ENCODE assay signal across 15 cellular contexts in genomic region chr3:137509354-137510045, GRCh38.
DNase-seq lines count a peak whose midpoint lies in the region; ATAC-seq and TF ChIP-seq lines count a peak whose summit lies in the region.
"Had no signal": no experiment of that assay in that cellular context is flagged by ENCODE, and none has a peak within 500 bp of the region (broad histone marks: within the 10 kb centered on the region; RNA-seq: fewer than 3 reads in every experiment).

No MANE protein-coding gene starts in this region.

- WGBS in hepatocyte (ENCODE audit: low lambda C conversion rate, missing lambda C conversion rate): 48% methylated on average over 29 of the region's 29 CpGs

- no peak overlapping the region for H3K4me3 ChIP-seq in hepatocyte
- no peak overlapping the region for H3K4me3 ChIP-seq in PC-9
- H3K4me3 ChIP-seq: smooth muscle cell had no signal

- intact Hi-C loops in PC-9 (cut with micrococcal nuclease; ENCODE audit: unreplicated experiment): no loop called here

- no TSS peak for BruUV-seq in PC-9 (replicated peaks; lab: Mats Ljungman, UMichigan)

- H3F3A ChIP-seq in PC-9 (ENCODE audit: insufficient read depth, low read depth): no peaks in the 10 kb centered on the region

- CTCF ChIA-PET in PC-9 (lab: Charles Lee): no interaction called here

- H3K27me3 ChIP-seq in hepatocyte: peaks cover 4% of the 10 kb centered on the region
- H3K27me3 ChIP-seq in PC-9 (ENCODE audit: insufficient read depth, low read depth): peaks cover 29% of the 10 kb centered on the region

- H3K79me2 ChIP-seq in hepatocyte (no peaks in the 10 kb centered on the region), PC-9 (ENCODE audit: low read depth) (no peaks in the 10 kb centered on the region)

- H3K4me1 ChIP-seq in hepatocyte (ENCODE audit: insufficient read depth) (no peaks in the 10 kb centered on the region), PC-9 (replicated peaks; ENCODE audit: insufficient read depth) (no peaks in the 10 kb centered on the region)

- H3K9me3 ChIP-seq in hepatocyte (ENCODE audit: low read depth) (no peaks in the 10 kb centered on the region), PC-9 (ENCODE audit: insufficient read depth, low read depth) (no peaks in the 10 kb centered on the region)

- POLR2A ChIA-PET in PC-9 (lab: Charles Lee; ENCODE audit: unreplicated experiment): no interaction called here

- no peaks in the 10 kb centered on the region for H4K20me1 ChIP-seq in hepatocyte (ENCODE audit: insufficient read depth, poor library complexity, severe bottlenecking)
- H4K20me1 ChIP-seq in PC-9 (ENCODE audit: insufficient read depth): no peaks in the 10 kb centered on the region

- H3K4me2 ChIP-seq in hepatocyte (peak overlapping the region; percentile 54), PC-9 (no peak overlapping the region)
- H3K4me2 ChIP-seq: smooth muscle cell had no signal

- no peak overlapping the region for H3K27ac ChIP-seq in hepatocyte
- H3K27ac ChIP-seq in PC-9: no peak overlapping the region

- TF ChIP-seq CTCF in hepatocyte (IDR thresholded peaks at IDR 0.05; ENCODE audit: poor library complexity): no peak
- no peak for TF ChIP-seq CTCF in PC-9 (conservative IDR thresholded peaks at IDR 0.05)

- H2AFZ ChIP-seq in hepatocyte (no peak overlapping the region), PC-9 (no peak overlapping the region)

- H3K9me2 ChIP-seq in hepatocyte (replicated peaks; ENCODE audit: insufficient read depth) (no peaks in the 10 kb centered on the region), PC-9 (ENCODE audit: insufficient read depth) (no peaks in the 10 kb centered on the region)

- H3K36me3 ChIP-seq in hepatocyte (replicated peaks; ENCODE audit: insufficient read depth, low read depth) (no peaks in the 10 kb centered on the region), PC-9 (ENCODE audit: low read depth) (no peaks in the 10 kb centered on the region)

- no peak for ATAC-seq in GM19395 (IDR thresholded peaks at IDR 0.05; ENCODE audit: unreplicated experiment)
- ATAC-seq: left ventricle myocardium superior had no signal

- DNase-seq in COLO668 (lab: John Stamatoyannopoulos, UW; ENCODE audit: unreplicated experiment) (peak; percentile 56), ELF-1 (ENCODE audit: low read depth, low spot score) (peak; percentile 26), NCI-H748 (lab: John Stamatoyannopoulos, UW; ENCODE audit: unreplicated experiment) (peak; percentile 67), hepatocyte (ENCODE audit: low spot score) (peak; percentile 21), HT-29 (ENCODE audit: low spot score) (no peak), AML-193 (lab: John Stamatoyannopoulos, UW) (no peak), PC-9 (no peak)
- DNase-seq: activated effector memory CD4-positive, alpha-beta T cell treated with Interleukin-2 at 50 U/mL for 16 hours; amniotic stem cell; cerebellar nuclear complex; IMR-90; left ventricle myocardium superior; MV-4-11 had no signal

Comparison
In these comparisons a context has a peak if more than half of its experiments do, and no peak if none do; other contexts are left out.
1. DNase-seq: peak in COLO668 (single experiment), ELF-1 (single experiment), NCI-H748 (single experiment) and hepatocyte (single experiment); none in HT-29 (single experiment), AML-193 (0 of 2) and PC-9 (0 of 2).